9 cellular contexts compared by ENCODE assay signal in the genomic region with DNA sequence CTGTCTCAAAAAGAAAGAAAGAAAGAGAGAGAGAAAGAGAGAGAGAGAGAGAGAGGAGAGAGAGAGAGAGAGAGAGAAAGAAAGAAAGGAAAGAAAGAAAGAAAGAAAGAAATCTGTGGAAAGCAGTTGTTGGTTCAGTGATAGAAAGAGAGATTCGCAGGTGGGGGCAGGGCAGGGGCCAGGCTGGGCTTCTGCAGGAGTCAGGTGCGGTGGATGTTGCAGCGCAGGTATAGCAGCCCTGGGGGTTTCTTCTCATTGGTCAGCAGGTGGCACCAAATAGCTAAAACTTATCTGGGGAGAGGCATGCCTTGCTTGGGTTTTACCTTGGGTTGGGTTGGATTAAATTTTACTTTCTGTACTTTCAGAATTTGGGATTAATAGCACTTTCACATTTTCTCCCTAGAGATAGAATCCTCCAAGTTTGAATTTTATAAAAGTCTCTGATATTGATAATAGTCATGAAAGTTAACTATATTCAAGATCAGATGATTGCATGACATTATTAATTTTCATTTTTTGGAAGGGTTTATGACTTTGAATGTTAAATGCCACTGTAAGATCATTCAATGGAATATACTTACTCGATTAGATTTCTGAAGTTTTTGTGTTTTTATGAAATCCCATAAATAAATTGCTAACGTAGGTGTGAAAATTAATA.
A peak's percentile ranks its signal among the peaks of the same experiment; 100 is the strongest.
DNase-seq lines count a peak whose midpoint lies in the region; ATAC-seq and TF ChIP-seq lines count a peak whose summit lies in the region.
"Had no signal": no experiment of that assay in that cellular context is flagged by ENCODE, and none has a peak within 500 bp of the region (broad histone marks: within the 10 kb centered on the region; RNA-seq: fewer than 3 reads in every experiment).

No MANE protein-coding gene starts in this region.

- H3K9me3 Mint-ChIP-seq in CD4-positive, CD25-positive, alpha-beta regulatory T cell = no peaks in the 10 kb centered on the region

- H3K36me3 ChIP-seq in CD4-positive, CD25-positive, alpha-beta regulatory T cell (ENCODE audit: control insufficient read depth, insufficient read depth, low read length) = no peaks in the 10 kb centered on the region
- peaks cover 16% of the 10 kb centered on the region for H3K36me3 ChIP-seq in upper lobe of right lung

- H3K9me3 ChIP-seq in CD4-positive, CD25-positive, alpha-beta regulatory T cell (ENCODE audit: control insufficient read depth in 2 of 2, low read length in 2 of 2) = no peaks in the 10 kb centered on the region
- H3K9me3 ChIP-seq in upper lobe of right lung = no peaks in the 10 kb centered on the region
- H3K9me3 ChIP-seq: SJCRH30 had no signal

- H3K27ac ChIP-seq in CD4-positive, CD25-positive, alpha-beta regulatory T cell (ENCODE audit: insufficient read depth, low read length, poor library complexity, severe bottlenecking) = no peak overlapping the region
- H3K27ac ChIP-seq in upper lobe of right lung = no peak overlapping the region
- H3K27ac ChIP-seq: SJCRH30 had no signal

- peak overlapping the region in 1 of 4 donors; percentile 21 for H3K4me3 Mint-ChIP-seq in CD4-positive, CD25-positive, alpha-beta regulatory T cell

- no peaks in the 10 kb centered on the region for H3K4me1 ChIP-seq in CD4-positive, CD25-positive, alpha-beta regulatory T cell (ENCODE audit: control insufficient read depth, insufficient read depth, low read length, poor library complexity, severe bottlenecking)
- peaks cover 37% of the 10 kb centered on the region for H3K4me1 ChIP-seq in upper lobe of right lung

- peaks cover 18% of the 10 kb centered on the region for H3K27me3 Mint-ChIP-seq in CD4-positive, CD25-positive, alpha-beta regulatory T cell

- H3K4me1 Mint-ChIP-seq in CD4-positive, CD25-positive, alpha-beta regulatory T cell = peaks cover 0 to 7% (median 5%) of the 10 kb centered on the region in 4 donors

- H3K36me3 Mint-ChIP-seq in CD4-positive, CD25-positive, alpha-beta regulatory T cell = no peaks in the 10 kb centered on the region

- intact Hi-C loops in upper lobe of right lung (cut with DNase I) = no loop called here

- H3K27me3 ChIP-seq in CD4-positive, CD25-positive, alpha-beta regulatory T cell (ENCODE audit: control insufficient read depth, insufficient read depth, low read length) = peaks cover 2% of the 10 kb centered on the region
- H3K27me3 ChIP-seq in upper lobe of right lung = no peaks in the 10 kb centered on the region
- H3K27me3 ChIP-seq: SJCRH30 had no signal

- DNase-seq in CD4-positive, CD25-positive, alpha-beta regulatory T cell = peak; percentile 57 to 81 (median 78)
- DNase-seq in NCI-H774 (lab: John Stamatoyannopoulos, UW) (peak; percentile 64), omental fat pad (ENCODE audit: low spot score) (no peak), upper lobe of right lung (peak; percentile 71)
- peak; percentile 3 to 39 for DNase-seq in activated CD8-positive, alpha-beta memory T cell treated with anti-CD3 and anti-CD28 coated beads for 1 hour (ENCODE audit: extremely low read depth in 1 of 2, low read depth in 1 of 2)

- no peak overlapping the region for H3K4me3 ChIP-seq in CD4-positive, CD25-positive, alpha-beta regulatory T cell (ENCODE audit: low read depth, low read length)
- H3K4me3 ChIP-seq in upper lobe of right lung = no peak overlapping the region
- H3K4me3 ChIP-seq: SJCRH30 had no signal

- peak in 1 of 3 donors; percentile 54 for TF ChIP-seq CTCF in omental fat pad (IDR thresholded peaks at IDR 0.05)
- peak; percentile 67 for TF ChIP-seq CTCF in upper lobe of right lung (IDR thresholded peaks at IDR 0.05)

- peak; percentile 89 to 91 for ATAC-seq in CD4-positive, CD25-positive, alpha-beta regulatory T cell (ENCODE audit: low read depth in 2 of 2)
- peak; percentile 79 for ATAC-seq in GM19395 (IDR thresholded peaks at IDR 0.05; ENCODE audit: unreplicated experiment)
- peak; percentile 55 for ATAC-seq in HG03558 (IDR thresholded peaks at IDR 0.05; ENCODE audit: extremely low read depth, unreplicated experiment)
- peak; percentile 85 for ATAC-seq in esophagus mucosa
- peak; percentile 54 for ATAC-seq in omental fat pad (ENCODE audit: low FRiP score)
- peak; percentile 88 for ATAC-seq in upper lobe of right lung

- no peak overlapping the region for H3K27ac Mint-ChIP-seq in CD4-positive, CD25-positive, alpha-beta regulatory T cell
